13 cellular contexts compared by ENCODE assay signal in genomic region chr7:45031829-45032228, GRCh38. TPM values are rescaled to one million over a fixed set of nuclear protein-coding genes. Genes with fewer than 3 reads are reported as not detected.
DNase-seq lines count a peak whose midpoint lies in the region; ATAC-seq lines count a peak whose summit lies in the region.
"Had no signal": no experiment of that assay in that cellular context is flagged by ENCODE, and none has a peak within 500 bp of the region (broad histone marks: within the 10 kb centered on the region; RNA-seq: fewer than 3 reads in every experiment).

No MANE protein-coding gene starts in this region.

- peak overlapping the region; percentile 81 for H3K27ac Mint-ChIP-seq in activated naive CD8-positive, alpha-beta T cell treated with anti-CD3 and anti-CD28 coated beads, Interleukin-2, amount 50 U/mL, for 24 hours

- no peaks in the 10 kb centered on the region for H3K9me3 Mint-ChIP-seq in activated naive CD8-positive, alpha-beta T cell treated with anti-CD3 and anti-CD28 coated beads, Interleukin-2, amount 50 U/mL, for 24 hours

- intact Hi-C loops in sciatic nerve (cut with DNase I) = no loop called here

- ATAC-seq in activated naive CD8-positive, alpha-beta T cell treated with anti-CD3 and anti-CD28 coated beads, Interleukin-2, amount 50 U/mL, for 24 hours = no peak
- ATAC-seq in sciatic nerve (no peak), GM18511 (IDR thresholded peaks at IDR 0.05; ENCODE audit: unreplicated experiment) (no peak)
- ATAC-seq: left ventricle myocardium superior had no signal

- peak; percentile 17 for DNase-seq in stimulated activated CD4-positive, alpha-beta T cell treated with anti-CD3 and anti-CD28 coated beads, Interleukin-4, amount 100 ng/mL, for 1 hour
- no peak for DNase-seq in stimulated activated CD4-positive, alpha-beta T cell treated with anti-CD3 and anti-CD28 coated beads, Interleukin-2, amount 100 ng/mL, for 48 hours
- DNase-seq in NCI-H345 (lab: John Stamatoyannopoulos, UW) = peak; percentile 67
- no peak for DNase-seq in activated naive CD8-positive, alpha-beta T cell treated with anti-CD3 and anti-CD28 coated beads, Interleukin-2, amount 50 U/mL, for 24 hours
- no peak for DNase-seq in sciatic nerve (ENCODE audit: low spot score)
- no peak for DNase-seq in kidney glomerular epithelial cell (lab: John Stamatoyannopoulos, UW)
- DNase-seq in LoVo (ENCODE audit: low spot score) = no peak
- DNase-seq: activated CD4-positive, alpha-beta T cell treated with anti-CD3 and anti-CD28 coated beads for 4 hours; effector CD4-positive, alpha-beta T cell; left ventricle myocardium superior had no signal

- H3K36me3 Mint-ChIP-seq in activated naive CD8-positive, alpha-beta T cell treated with anti-CD3 and anti-CD28 coated beads, Interleukin-2, amount 50 U/mL, for 24 hours (ENCODE audit: low read depth) = peaks cover 16% of the 10 kb centered on the region

- peaks cover 85% of the 10 kb centered on the region for H3K4me1 Mint-ChIP-seq in activated naive CD8-positive, alpha-beta T cell treated with anti-CD3 and anti-CD28 coated beads, Interleukin-2, amount 50 U/mL, for 24 hours

- H3K4me3 Mint-ChIP-seq in activated naive CD8-positive, alpha-beta T cell treated with anti-CD3 and anti-CD28 coated beads, Interleukin-2, amount 50 U/mL, for 24 hours = no peak overlapping the region

- H3K27me3 Mint-ChIP-seq in activated naive CD8-positive, alpha-beta T cell treated with anti-CD3 and anti-CD28 coated beads, Interleukin-2, amount 50 U/mL, for 24 hours = no peaks in the 10 kb centered on the region

RNA-seq across cellular contexts. Expression of gene CCM2, which starts 31.8 kb away (rescaled TPM):
- total RNA-seq in sciatic nerve = 42.9 TPM

RNA-seq across cellular contexts. Expression of gene MYO1G, which starts 53.0 kb away (rescaled TPM):
- 8.8 TPM for total RNA-seq in sciatic nerve
- total RNA-seq: glomerular endothelial cell had no signal

RNA-seq across cellular contexts. Expression of gene NACAD, which starts 56.9 kb away (rescaled TPM):
- 12.0 TPM for total RNA-seq in sciatic nerve
- total RNA-seq: NCI-H460 had no signal

Comparison
In these comparisons a context has a peak if more than half of its experiments do, and no peak if none do; other contexts are left out.
1. DNase-seq: peak in stimulated activated CD4-positive, alpha-beta T cell treated with anti-CD3 and anti-CD28 coated beads, Interleukin-4, amount 100 ng/mL, for 1 hour (single experiment) and NCI-H345 (single experiment); none in stimulated activated CD4-positive, alpha-beta T cell treated with anti-CD3 and anti-CD28 coated beads, Interleukin-2, amount 100 ng/mL, for 48 hours (0 of 2), activated naive CD8-positive, alpha-beta T cell treated with anti-CD3 and anti-CD28 coated beads, Interleukin-2, amount 50 U/mL, for 24 hours (single experiment), sciatic nerve (single experiment), kidney glomerular epithelial cell (single experiment) and LoVo (single experiment).